18 cellular contexts compared by ENCODE assay signal in the genomic region with DNA sequence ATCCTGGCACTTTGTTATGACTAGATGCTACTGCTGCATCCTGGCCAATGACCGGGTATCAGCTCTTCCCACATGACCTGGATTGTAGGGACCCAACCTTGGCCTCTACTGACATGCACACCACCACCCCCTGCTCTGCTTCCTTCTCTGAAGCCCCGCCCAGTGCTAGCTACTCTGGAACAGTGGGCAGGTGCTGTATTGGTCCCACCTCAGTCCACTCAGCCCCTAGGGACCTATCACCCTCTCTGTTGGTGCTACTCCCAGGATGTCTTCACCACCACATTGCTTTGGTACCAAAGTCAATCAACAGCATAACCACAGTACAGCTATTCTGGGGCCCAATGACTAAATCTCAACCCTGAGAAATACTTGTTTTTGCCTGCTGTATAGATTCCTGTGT.
A peak's percentile ranks its signal among the peaks of the same experiment; 100 is the strongest.
DNase-seq lines count a peak whose midpoint lies in the region; ATAC-seq, FAIRE-seq and TF ChIP-seq lines count a peak whose summit lies in the region.
"Had no signal": no experiment of that assay in that cellular context is flagged by ENCODE, and none has a peak within 500 bp of the region (broad histone marks: within the 10 kb centered on the region; RNA-seq: fewer than 3 reads in every experiment).

No MANE protein-coding gene starts in this region.

- no peaks in the 10 kb centered on the region for H3K4me1 Mint-ChIP-seq in stimulated activated naive CD8-positive, alpha-beta T cell treated with anti-CD3 and anti-CD28 coated beads, Interleukin-15, amount 100 ng/mL, for 72 hours
- H3K4me1 Mint-ChIP-seq: CD14-positive monocyte had no signal

- H3K27ac Mint-ChIP-seq in stimulated activated naive CD8-positive, alpha-beta T cell treated with anti-CD3 and anti-CD28 coated beads, Interleukin-15, amount 100 ng/mL, for 72 hours, result no peak overlapping the region
- H3K27ac Mint-ChIP-seq: CD14-positive monocyte; CD8-positive, alpha-beta T cell had no signal

- H3K4ac ChIP-seq in neuronal stem cell (ENCODE audit: low read length), result no peak overlapping the region

- H3K4me3 Mint-ChIP-seq in stimulated activated naive CD8-positive, alpha-beta T cell treated with anti-CD3 and anti-CD28 coated beads, Interleukin-15, amount 100 ng/mL, for 72 hours, result no peak overlapping the region
- H3K4me3 Mint-ChIP-seq: CD14-positive monocyte; CD8-positive, alpha-beta T cell had no signal

- POLR2A ChIA-PET in GM12878 (lab: Charles Lee), result interaction anchor here (0.5 to 1.4 kb wide), 4 partner anchors 14 to 192 kb away, joined by 3 to 5 read pairs (median 4); no protein-coding TSS in a partner anchor
- POLR2A ChIA-PET in A673 (lab: Charles Lee; ENCODE audit: low non-redundant PET), result no interaction called here

- no peak overlapping the region for H4K91ac ChIP-seq in neuronal stem cell (ENCODE audit: low read depth, low read length, poor library complexity)

- H3K4me3 ChIP-seq in GM12878 (no peak overlapping the region), neuronal stem cell (ENCODE audit: low read length in 2 of 2) (no peak overlapping the region), A673 (ENCODE audit: low read depth, low read length, poor library complexity, severe bottlenecking) (no peak overlapping the region)
- H3K4me3 ChIP-seq: A549, GM23248 had no signal

- no peak overlapping the region for H3K14ac ChIP-seq in neuronal stem cell (ENCODE audit: low read length)

- peaks cover 14% of the 10 kb centered on the region for H3K27me3 Mint-ChIP-seq in stimulated activated naive CD8-positive, alpha-beta T cell treated with anti-CD3 and anti-CD28 coated beads, Interleukin-15, amount 100 ng/mL, for 72 hours

- no peak overlapping the region for H3K18ac ChIP-seq in neuronal stem cell (ENCODE audit: low read length)

- DNase-seq in stimulated activated naive CD8-positive, alpha-beta T cell treated with anti-CD3 and anti-CD28 coated beads, Interleukin-15, amount 100 ng/mL, for 72 hours, result no peak
- no peak for DNase-seq in stimulated activated naive CD8-positive, alpha-beta T cell treated with anti-CD3 and anti-CD28 coated beads, Interleukin-15, Interleukin-2, amounts not matched to agents 100 U/mL and 50 U/mL, for 24 hours
- DNase-seq in GM12878 (ENCODE audit: low read depth, low spot score) (no peak), neuronal stem cell (ENCODE audit: low spot score) (no peak), A673 (ENCODE audit: low spot score) (no peak), NCI-H2171 (lab: John Stamatoyannopoulos, UW) (no peak)
- DNase-seq: CD8-positive, alpha-beta T cell; COR-L47; DMS153; DMS79 treated with DMSO at 0.1 percent for 48 hours; EL; GM23248 had no signal

- no peak for TF ChIP-seq POLR2A in GM12878 (IDR thresholded peaks at IDR 0.05; ENCODE audit: low read depth, low read length)

- H3K9me3 ChIP-seq in GM12878 (replicated peaks; ENCODE audit: control insufficient read depth, insufficient read depth, low read length), result no peaks in the 10 kb centered on the region
- no peaks in the 10 kb centered on the region for H3K9me3 ChIP-seq in neuronal stem cell (replicated peaks in 1 of 2; ENCODE audit: control insufficient read depth in 2 of 2, insufficient read depth in 1 of 2, low read depth in 1 of 2, low read length in 2 of 2)
- H3K9me3 ChIP-seq in A673 (ENCODE audit: low read depth, low read length, poor library complexity, severe bottlenecking), result no peaks in the 10 kb centered on the region
- H3K9me3 ChIP-seq: A549 had no signal

- intact Hi-C loops in GM12878 (cut with micrococcal nuclease; ENCODE audit: unreplicated experiment), result loop anchor here (5.0 kb wide), 2 partner anchors 148 to 218 kb away; no protein-coding TSS in a partner anchor
- intact Hi-C loops in A673 (cut with micrococcal nuclease; ENCODE audit: unreplicated experiment), result no loop called here

- TF ChIP-seq CTCF in GM12878 (IDR thresholded peaks at IDR 0.05 in 2 of 3, conservative IDR thresholded peaks at IDR 0.05 in 1 of 3; ENCODE audit: control insufficient read depth in 2 of 3, extremely low read depth in 1 of 3, insufficient read depth in 1 of 3, low read depth in 3 of 3, low read length in 3 of 3) (no peak), A673 (conservative IDR thresholded peaks at IDR 0.05; ENCODE audit: low read depth, low read length) (no peak)

- 23% methylated on average over 2 of the region's 2 CpGs for whole genome bisulfite sequencing in GM12878 (ENCODE audit: insufficient coverage, insufficient replicate concordance, low lambda C conversion rate, missing lambda C conversion rate)
- no CpG with 5 or more reads among the region's 2 CpGs for WGBS in neuronal stem cell (ENCODE audit: extremely low coverage in 2 of 2, insufficient read length in 2 of 2, insufficient replicate concordance in 1 of 2), 2 donors

- H2BK15ac ChIP-seq in neuronal stem cell (ENCODE audit: low read length), result no peak overlapping the region

- ATAC-seq in stimulated activated naive CD8-positive, alpha-beta T cell treated with anti-CD3 and anti-CD28 coated beads, Interleukin-15, amount 100 ng/mL, for 72 hours, result peak; percentile 20
- ATAC-seq in stimulated activated naive CD8-positive, alpha-beta T cell treated with anti-CD3 and anti-CD28 coated beads, Interleukin-15, Interleukin-2, amounts not matched to agents 100 U/mL and 50 U/mL, for 24 hours, result no peak
- ATAC-seq in GM12878, result peak; percentile 58
- no peak for ATAC-seq in HG02840 (IDR thresholded peaks at IDR 0.05; ENCODE audit: low FRiP score, unreplicated experiment)
- ATAC-seq: A549; CD8-positive, alpha-beta T cell had no signal

- peak overlapping the region; percentile 18 for H3K23ac ChIP-seq in neuronal stem cell (ENCODE audit: low read depth, low read length, poor library complexity)

- TF ChIP-seq RAD21 in GM12878 (IDR thresholded peaks at IDR 0.05; ENCODE audit: insufficient read depth, low read depth, low read length), result no peak

- H3K27ac ChIP-seq in GM12878 (ENCODE audit: control insufficient read depth, insufficient read depth), result no peak overlapping the region
- H3K27ac ChIP-seq in neuronal stem cell (replicated peaks; ENCODE audit: low read length), result no peak overlapping the region
- H3K27ac ChIP-seq in A673 (ENCODE audit: low read depth, low read length, poor library complexity, severe bottlenecking), result no peak overlapping the region
- H3K27ac ChIP-seq: GM23248 had no signal

- no peaks in the 10 kb centered on the region for H3K36me3 ChIP-seq in GM12878 (ENCODE audit: control insufficient read depth in 2 of 2, insufficient read depth in 2 of 2, low read length in 1 of 2)
- no peaks in the 10 kb centered on the region for H3K36me3 ChIP-seq in neuronal stem cell (replicated peaks in 1 of 2; ENCODE audit: control insufficient read depth in 2 of 2, insufficient read depth in 2 of 2, low read length in 2 of 2)
- no peaks in the 10 kb centered on the region for H3K36me3 ChIP-seq in A673 (ENCODE audit: insufficient read depth, low read length, poor library complexity, severe bottlenecking)

- CTCF ChIA-PET in GM12878 (lab: Yijun Ruan, JAX), result interaction anchor here (0.9 to 3.8 kb wide), 10 partner anchors 11 to 365 kb away, joined by 3 to 27 read pairs (median 4); a partner anchor contains a TSS
- CTCF ChIA-PET in A673 (lab: Charles Lee), result no interaction called here

- in situ Hi-C loops in GM12878 (cut with MboI), result loop anchor here (5.0 kb wide), 1 partner anchor 368 kb away; no protein-coding TSS in a partner anchor

- RAD21 ChIA-PET in GM12878 (lab: Charles Lee; ENCODE audit: unreplicated experiment), result interaction anchor here (0.9 to 4.3 kb wide), 12 partner anchors 17 to 170 kb away, joined by 3 to 19 read pairs (median 4); a partner anchor contains a TSS

- H4K20me1 ChIP-seq in GM12878 (ENCODE audit: control insufficient read depth, insufficient read depth), result no peaks in the 10 kb centered on the region

- H3K9ac ChIP-seq in GM12878 (ENCODE audit: control insufficient read depth, insufficient read depth, low read length) (no peak overlapping the region), neuronal stem cell (ENCODE audit: low read depth, low read length, poor library complexity) (no peak overlapping the region)
- H3K9ac ChIP-seq: GM23248 had no signal

- H3K27me3 ChIP-seq in GM12878 (replicated peaks in 1 of 2; ENCODE audit: control insufficient read depth in 2 of 2, insufficient read depth in 2 of 2, low read length in 1 of 2) (no peaks in the 10 kb centered on the region), neuronal stem cell (ENCODE audit: control insufficient read depth in 3 of 3, insufficient read depth in 3 of 3, low read depth in 1 of 3, low read length in 3 of 3) (no peaks in the 10 kb centered on the region), A673 (replicated peaks; ENCODE audit: insufficient read depth, low read depth, low read length, poor library complexity) (no peaks in the 10 kb centered on the region)

- no peak overlapping the region for H2AFZ ChIP-seq in GM12878 (ENCODE audit: control insufficient read depth, low read depth, low read length)
- no peak overlapping the region for H2AFZ ChIP-seq in neuronal stem cell (ENCODE audit: low read length)
- H2AFZ ChIP-seq: GM23248 had no signal

- H3K79me1 ChIP-seq in neuronal stem cell (ENCODE audit: low read depth, low read length), result no peaks in the 10 kb centered on the region

- no peak for FAIRE-seq in GM12878 (lab: Jason Lieb, UNC)
- FAIRE-seq: A549, D721Med, G401.6, H54 had no signal

- peak overlapping the region; percentile 78 for H2BK12ac ChIP-seq in neuronal stem cell (ENCODE audit: low read length)

- no peak overlapping the region for H2BK120ac ChIP-seq in neuronal stem cell (ENCODE audit: low read depth, low read length)

- no peaks in the 10 kb centered on the region for H3K9me3 Mint-ChIP-seq in stimulated activated naive CD8-positive, alpha-beta T cell treated with anti-CD3 and anti-CD28 coated beads, Interleukin-15, amount 100 ng/mL, for 72 hours
- H3K9me3 Mint-ChIP-seq: CD14-positive monocyte; CD8-positive, alpha-beta T cell had no signal

- H2BK5ac ChIP-seq in neuronal stem cell (ENCODE audit: low read length), result no peak overlapping the region

- SMC1A ChIA-PET in GM12878 (lab: Charles Lee; ENCODE audit: uncharacterized antibody, unreplicated experiment), result interaction anchor here (0.6 to 9.4 kb wide), 24 partner anchors 13 to 365 kb away, joined by 3 to 86 read pairs (median 5); a partner anchor contains a TSS

- H3K79me2 ChIP-seq in GM12878 (ENCODE audit: control insufficient read depth, insufficient read depth, low read length), result no peaks in the 10 kb centered on the region

- H3K4me2 ChIP-seq in GM12878 (ENCODE audit: control insufficient read depth, insufficient read depth) (no peak overlapping the region), neuronal stem cell (ENCODE audit: insufficient read depth, low read length, poor library complexity, severe bottlenecking) (no peak overlapping the region)
- H3K4me2 ChIP-seq: A549 had no signal

- no peaks in the 10 kb centered on the region for H3K4me1 ChIP-seq in GM12878 (ENCODE audit: control insufficient read depth, insufficient read depth, low read length)
- H3K4me1 ChIP-seq in neuronal stem cell (ENCODE audit: control insufficient read depth in 2 of 2, insufficient read depth in 1 of 2, low read depth in 1 of 2, low read length in 2 of 2), result peaks cover 5 to 7% of the 10 kb centered on the region in 2 donors
- no peaks in the 10 kb centered on the region for H3K4me1 ChIP-seq in A673 (ENCODE audit: insufficient read depth, low read length, poor library complexity, severe bottlenecking)

- H4K8ac ChIP-seq in neuronal stem cell (ENCODE audit: low read depth, low read length), result no peak overlapping the region

- TF ChIP-seq EP300 in GM12878 (IDR thresholded peaks at IDR 0.05; ENCODE audit: borderline replicate concordance in 1 of 2, control insufficient read depth in 1 of 2, low read depth in 2 of 2, low read length in 2 of 2), result no peak

- H2AK5ac ChIP-seq in neuronal stem cell (ENCODE audit: low read depth, low read length), result peak overlapping the region; percentile 40

- BruUV-seq in GM12878 (replicated peaks; lab: Mats Ljungman, UMichigan) (no TSS peak), A673 (replicated peaks; lab: Mats Ljungman, UMichigan) (no TSS peak)

Comparison
In these comparisons a context has a peak if more than half of its experiments do, and no peak if none do; other contexts are left out.
1. ATAC-seq: peak in stimulated activated naive CD8-positive, alpha-beta T cell treated with anti-CD3 and anti-CD28 coated beads, Interleukin-15, amount 100 ng/mL, for 72 hours (single experiment) and GM12878 (single experiment); none in stimulated activated naive CD8-positive, alpha-beta T cell treated with anti-CD3 and anti-CD28 coated beads, Interleukin-15, Interleukin-2, amounts not matched to agents 100 U/mL and 50 U/mL, for 24 hours (single experiment) and HG02840 (single experiment).